1 cellular context compared by ENCODE assay signal in the genomic region with DNA sequence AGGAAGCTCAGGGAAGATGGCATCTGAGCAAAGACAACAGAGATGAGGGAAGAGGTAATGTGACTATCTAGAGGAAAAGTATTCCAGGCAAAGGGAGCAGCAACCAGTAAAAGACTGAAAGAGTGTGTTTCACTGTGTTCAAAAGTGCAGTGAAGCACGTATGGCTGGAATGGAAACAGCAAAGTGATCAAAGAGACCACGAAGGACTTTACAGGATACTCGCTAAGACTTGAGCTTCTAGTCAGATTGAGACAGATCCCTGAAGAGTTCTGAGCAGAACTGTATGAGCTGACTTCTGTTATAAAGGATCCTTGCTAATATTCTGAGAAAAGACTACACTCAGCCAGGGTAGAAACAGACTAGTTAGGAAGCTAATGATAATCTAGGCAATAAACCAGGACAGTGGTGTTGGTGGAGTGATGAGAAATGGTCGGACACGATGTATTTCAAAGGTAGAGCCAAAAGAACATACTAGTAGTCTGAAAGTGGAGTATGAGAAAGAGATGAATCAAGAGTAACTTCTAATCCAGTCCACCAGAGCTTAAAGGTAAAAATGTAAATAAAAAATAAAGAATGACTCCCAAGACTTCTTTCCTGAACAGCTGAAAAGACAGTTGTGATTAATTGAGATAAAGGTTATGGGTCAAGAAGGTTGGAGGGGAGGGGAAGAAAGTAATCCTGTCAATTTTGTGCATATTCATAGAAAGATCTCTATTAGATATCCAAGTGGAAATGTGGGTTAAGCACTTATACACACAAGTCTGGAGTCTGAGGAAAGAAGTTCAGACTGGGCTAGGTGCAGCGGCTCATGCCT.
TF ChIP-seq lines count a peak whose summit lies in the region.

No MANE protein-coding gene starts in this region.

TF ChIP-seq in SK-N-SH, 30 proteins besides CTCF, POLR2A, EP300 and RAD21 (continued from another document):
- TF ChIP-seq POLR2AphosphoS5 (IDR thresholded peaks at IDR 0.05; ENCODE audit: low read depth, low read length) (no peak), YY1 (IDR thresholded peaks at IDR 0.05; ENCODE audit: low read depth) (no peak), NFIC (IDR thresholded peaks at IDR 0.05; ENCODE audit: borderline replicate concordance) (no peak), EZH2phosphoT487 (IDR thresholded peaks at IDR 0.05; ENCODE audit: borderline replicate concordance, low read depth) (no peak), RCOR1 (IDR thresholded peaks at IDR 0.05; ENCODE audit: low read length) (no peak)
- TF ChIP-seq, protein P1, sequence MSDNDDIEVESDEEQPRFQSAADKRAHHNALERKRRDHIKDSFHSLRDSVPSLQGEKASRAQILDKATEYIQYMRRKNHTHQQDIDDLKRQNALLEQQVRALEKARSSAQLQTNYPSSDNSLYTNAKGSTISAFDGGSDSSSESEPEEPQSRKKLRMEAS (IDR thresholded peaks at IDR 0.05; ENCODE audit: low read depth): no peak
